In genomic region chr9:69155341-69156030, GRCh38 we compare ENCODE assay signal across 10 cellular contexts. TPM values are rescaled to one million over a fixed set of nuclear protein-coding genes. Genes with fewer than 3 reads are reported as not detected.
A peak's percentile ranks its signal among the peaks of the same experiment; 100 is the strongest.
DNase-seq lines count a peak whose midpoint lies in the region; ATAC-seq and TF ChIP-seq lines count a peak whose summit lies in the region.
"Had no signal": no experiment of that assay in that cellular context is flagged by ENCODE, and none has a peak within 500 bp of the region (broad histone marks: within the 10 kb centered on the region; RNA-seq: fewer than 3 reads in every experiment).

No MANE protein-coding gene starts in this region.

- H3K27me3 ChIP-seq in NT2/D1 (ENCODE audit: insufficient read depth, insufficient read length) = no peaks in the 10 kb centered on the region

- DNase-seq in DMS53 (lab: John Stamatoyannopoulos, UW) (peak; percentile 24), DMS53 treated with DMSO at 0.1 percent for 48 hours (lab: John Stamatoyannopoulos, UW; ENCODE audit: unreplicated experiment) (no peak), NT2/D1 (ENCODE audit: low read depth, low spot score) (peak; percentile 60), osteocyte (ENCODE audit: extremely low spot score, unreplicated experiment) (peak; percentile 46), NCI-H1436 (lab: John Stamatoyannopoulos, UW) (no peak)
- DNase-seq in activated CD4-positive, alpha-beta T cell treated with anti-CD3 and anti-CD28 coated beads for 4 hours = no peak
- DNase-seq in activated CD8-positive, alpha-beta T cell treated with anti-CD3 and anti-CD28 coated beads for 36 hours = no peak
- DNase-seq: hypothalamus, small intestine had no signal

- intact Hi-C loops in activated CD8-positive, alpha-beta T cell treated with anti-CD3 and anti-CD28 coated beads for 36 hours (cut with micrococcal nuclease) = no loop called here

- H3K36me3 ChIP-seq in NT2/D1 (ENCODE audit: insufficient read depth, insufficient read length, low read length) = no peaks in the 10 kb centered on the region

- TF ChIP-seq CTCF in osteocyte (IDR thresholded peaks at IDR 0.05) = no peak
- no peak for TF ChIP-seq CTCF in activated CD8-positive, alpha-beta T cell treated with anti-CD3 and anti-CD28 coated beads for 36 hours (IDR thresholded peaks at IDR 0.05)

- H3K27me3 Mint-ChIP-seq in osteocyte (ENCODE audit: unreplicated experiment) = no peaks in the 10 kb centered on the region
- H3K27me3 Mint-ChIP-seq in activated CD8-positive, alpha-beta T cell treated with anti-CD3 and anti-CD28 coated beads for 36 hours = no peaks in the 10 kb centered on the region

- H3K9me3 ChIP-seq in NT2/D1 (ENCODE audit: insufficient read depth, low read length) = 0 out of 2 replicates have a peak, but pooled peaks cover 4% of the 10 kb centered on the region

- POLR2A ChIA-PET in activated CD8-positive, alpha-beta T cell treated with anti-CD3 and anti-CD28 coated beads for 36 hours (lab: Charles Lee) = interaction anchor here (0.6 to 1.2 kb wide), 2 partner anchors 9 to 553 kb away, joined by 3 to 5 read pairs; no protein-coding TSS in a partner anchor

- H3K4me3 ChIP-seq in NT2/D1 (ENCODE audit: insufficient read length, low read depth) = no peak overlapping the region

- peak; percentile 100 for ATAC-seq in HG02798 (IDR thresholded peaks at IDR 0.05; ENCODE audit: poor library complexity, unreplicated experiment)
- no peak for ATAC-seq in activated CD8-positive, alpha-beta T cell treated with anti-CD3 and anti-CD28 coated beads for 36 hours

- no peak overlapping the region for H3K27ac Mint-ChIP-seq in osteocyte (ENCODE audit: unreplicated experiment)
- H3K27ac Mint-ChIP-seq in activated CD8-positive, alpha-beta T cell treated with anti-CD3 and anti-CD28 coated beads for 36 hours = no peak overlapping the region

- H3K4me1 Mint-ChIP-seq in osteocyte (ENCODE audit: unreplicated experiment) = peaks cover 8% of the 10 kb centered on the region
- no peaks in the 10 kb centered on the region for H3K4me1 Mint-ChIP-seq in activated CD8-positive, alpha-beta T cell treated with anti-CD3 and anti-CD28 coated beads for 36 hours (ENCODE audit: low read depth)

- no peaks in the 10 kb centered on the region for H3K9me3 Mint-ChIP-seq in osteocyte (ENCODE audit: unreplicated experiment)
- H3K9me3 Mint-ChIP-seq in activated CD8-positive, alpha-beta T cell treated with anti-CD3 and anti-CD28 coated beads for 36 hours = no peaks in the 10 kb centered on the region

- H3K4me3 Mint-ChIP-seq in osteocyte (ENCODE audit: unreplicated experiment) = no peak overlapping the region
- H3K4me3 Mint-ChIP-seq in activated CD8-positive, alpha-beta T cell treated with anti-CD3 and anti-CD28 coated beads for 36 hours = no peak overlapping the region

- CTCF ChIA-PET in activated CD8-positive, alpha-beta T cell treated with anti-CD3 and anti-CD28 coated beads for 36 hours (lab: Charles Lee) = interaction anchor here (0.8 to 1.3 kb wide), 2 partner anchors 38 to 101 kb away, joined by 4 to 5 read pairs; no protein-coding TSS in a partner anchor

- peaks cover 17% of the 10 kb centered on the region for H3K36me3 Mint-ChIP-seq in osteocyte (ENCODE audit: unreplicated experiment)
- no peaks in the 10 kb centered on the region for H3K36me3 Mint-ChIP-seq in activated CD8-positive, alpha-beta T cell treated with anti-CD3 and anti-CD28 coated beads for 36 hours (ENCODE audit: low read depth)

- H3K9ac ChIP-seq in NT2/D1 (ENCODE audit: insufficient read length, low read depth) = no peak overlapping the region

- H3K4me1 ChIP-seq in NT2/D1 (ENCODE audit: insufficient read depth, insufficient read length) = peaks cover 5% of the 10 kb centered on the region

RNA-seq across cellular contexts. Expression of gene TJP2, which starts 18.6 kb away (rescaled TPM):
- total RNA-seq in osteocyte = 42.7 and 47.9 TPM in 2 replicates
- 1 to 10 TPM; 3.7 to 3.9 TPM for total RNA-seq in activated CD8-positive, alpha-beta T cell treated with anti-CD3 and anti-CD28 coated beads for 36 hours

Comparison
In these comparisons a context has a peak if more than half of its experiments do, and no peak if none do; other contexts are left out.
1. DNase-seq: peak in DMS53 (single experiment), NT2/D1 (single experiment) and osteocyte (single experiment); none in DMS53 treated with DMSO at 0.1 percent for 48 hours (single experiment), NCI-H1436 (single experiment), activated CD4-positive, alpha-beta T cell treated with anti-CD3 and anti-CD28 coated beads for 4 hours (0 of 2) and activated CD8-positive, alpha-beta T cell treated with anti-CD3 and anti-CD28 coated beads for 36 hours (single experiment).